Comparison of ENCODE assay signal across 1 cellular context in genomic region chr9:123000371-123001068, GRCh38.
TF ChIP-seq lines count a peak whose summit lies in the region.

No MANE protein-coding gene starts in this region.

TF ChIP-seq in GM12878, 131 proteins besides CTCF, POLR2A, EP300 and RAD21:
- no peak for TF ChIP-seq TBL1XR1 (IDR thresholded peaks at IDR 0.05; ENCODE audit: low read depth, low read length)
- TF ChIP-seq TARDBP (IDR thresholded peaks at IDR 0.05; ENCODE audit: borderline replicate concordance) = no peak
- no peak for TF ChIP-seq ZBTB11 (CRISPR knock-in tag; IDR thresholded peaks at IDR 0.05)
- TF ChIP-seq TAF1 (IDR thresholded peaks at IDR 0.05; ENCODE audit: borderline replicate concordance, low read depth, low read length) = no peak
- no peak for TF ChIP-seq JUND (IDR thresholded peaks at IDR 0.05; ENCODE audit: low read depth, low read length)
- TF ChIP-seq BCLAF1 (IDR thresholded peaks at IDR 0.05) = no peak
- TF ChIP-seq SIX5 (IDR thresholded peaks at IDR 0.05; ENCODE audit: low read depth, low read length, severe bottlenecking) = no peak
- no peak for TF ChIP-seq MYC (IDR thresholded peaks at IDR 0.05; ENCODE audit: insufficient read depth, insufficient read length, insufficient replicate concordance, low read length, severe bottlenecking)
- no peak for TF ChIP-seq ZBTB4 (CRISPR knock-in tag; IDR thresholded peaks at IDR 0.05)
- TF ChIP-seq KAT2A (conservative IDR thresholded peaks at IDR 0.05; ENCODE audit: control insufficient read depth, low read depth, low read length) = no peak
- no peak for TF ChIP-seq IRF3 (IDR thresholded peaks at IDR 0.05)
- TF ChIP-seq ATF2 (IDR thresholded peaks at IDR 0.05; ENCODE audit: low read length) = no peak
